ENCODE assay signal across 8 cellular contexts in genomic region chr6:114747995-114748625, GRCh38.
A peak's percentile ranks its signal among the peaks of the same experiment; 100 is the strongest.
DNase-seq lines count a peak whose midpoint lies in the region; ATAC-seq lines count a peak whose summit lies in the region.

No MANE protein-coding gene starts in this region.

- H3K27me3 ChIP-seq in NT2/D1 (ENCODE audit: insufficient read depth, insufficient read length), result no peaks in the 10 kb centered on the region

- no peak overlapping the region for H3K9ac ChIP-seq in NT2/D1 (ENCODE audit: insufficient read length, low read depth)

- H3K4me3 ChIP-seq in NT2/D1 (ENCODE audit: insufficient read length, low read depth), result no peak overlapping the region

- DNase-seq in activated CD4-positive, alpha-beta T cell treated with anti-CD3 and anti-CD28 coated beads for 24 hours (ENCODE audit: low read depth in 2 of 2), result peak; percentile 0 to 6
- DNase-seq in activated CD4-positive, alpha-beta T cell treated with anti-CD3 and anti-CD28 coated beads, Interleukin-2, amount 50 U/mL, for 1 hour, result no peak
- DNase-seq in NT2/D1 (ENCODE audit: low read depth, low spot score) (peak; percentile 2), dedifferentiated amniotic fluid mesenchymal stem cell (ENCODE audit: extremely low spot score) (peak; percentile 79), midbrain (lab: John Stamatoyannopoulos, UW) (peak; percentile 53), NCI-H1048 (lab: John Stamatoyannopoulos, UW) (no peak)
- no peak for DNase-seq in activated CD4-positive, CD25-positive, alpha-beta regulatory T cell treated with anti-CD3 and anti-CD28 coated beads, Interleukin-2, amount 50 U/mL, for 72 hours

- H3K36me3 ChIP-seq in NT2/D1 (ENCODE audit: insufficient read depth, insufficient read length, low read length), result no peaks in the 10 kb centered on the region

- ATAC-seq in HG02973 (IDR thresholded peaks at IDR 0.05; ENCODE audit: unreplicated experiment), result peak; percentile 51

- no peaks in the 10 kb centered on the region for H3K9me3 ChIP-seq in NT2/D1 (ENCODE audit: insufficient read depth, low read length)

- H3K4me1 ChIP-seq in NT2/D1 (ENCODE audit: insufficient read depth, insufficient read length), result no peaks in the 10 kb centered on the region

Comparison
In these comparisons a context has a peak if more than half of its experiments do, and no peak if none do; other contexts are left out.
1. DNase-seq: peak in activated CD4-positive, alpha-beta T cell treated with anti-CD3 and anti-CD28 coated beads for 24 hours (2 of 2), NT2/D1 (single experiment), dedifferentiated amniotic fluid mesenchymal stem cell (single experiment) and midbrain (single experiment); none in activated CD4-positive, alpha-beta T cell treated with anti-CD3 and anti-CD28 coated beads, Interleukin-2, amount 50 U/mL, for 1 hour (single experiment), NCI-H1048 (single experiment) and activated CD4-positive, CD25-positive, alpha-beta regulatory T cell treated with anti-CD3 and anti-CD28 coated beads, Interleukin-2, amount 50 U/mL, for 72 hours (single experiment).